17 cellular contexts compared by ENCODE assay signal in the genomic region with DNA sequence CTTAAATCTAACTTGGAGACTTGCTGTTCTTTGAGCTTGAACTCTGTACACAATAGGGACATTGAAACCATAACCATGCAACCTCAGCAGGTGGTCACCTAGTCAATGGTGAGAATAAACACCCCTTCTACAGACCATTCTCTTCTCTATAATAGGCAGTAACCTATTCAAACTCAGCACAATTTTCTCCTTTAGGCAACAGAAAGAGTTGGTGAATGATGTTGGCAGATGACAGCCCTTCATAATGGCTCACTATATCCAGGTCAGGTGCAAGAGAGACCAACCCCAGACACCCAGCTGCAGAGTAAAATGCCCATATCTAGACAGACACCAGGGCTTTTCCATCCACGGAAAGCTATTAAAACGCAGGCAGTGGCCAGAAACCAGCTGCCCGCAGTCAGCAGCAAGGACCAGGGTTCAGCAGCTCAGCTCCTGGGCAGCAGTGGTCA.
DNase-seq lines count a peak whose midpoint lies in the region; ATAC-seq lines count a peak whose summit lies in the region.
"Had no signal": no experiment of that assay in that cellular context is flagged by ENCODE, and none has a peak within 500 bp of the region (broad histone marks: within the 10 kb centered on the region; RNA-seq: fewer than 3 reads in every experiment).

No MANE protein-coding gene starts in this region.

- peak overlapping the region; percentile 73 for H3K27ac Mint-ChIP-seq in activated naive CD8-positive, alpha-beta T cell
- no peak overlapping the region for H3K27ac Mint-ChIP-seq in activated naive CD8-positive, alpha-beta T cell treated with anti-CD3 and anti-CD28 coated beads, Interleukin-2, amount 50 U/mL, for 24 hours
- H3K27ac Mint-ChIP-seq: activated B cell treated with CpG ODN at 0.5 μM for 24 hours had no signal

- ATAC-seq in activated naive CD8-positive, alpha-beta T cell treated with anti-CD3 and anti-CD28 coated beads, Interleukin-2, amount 50 U/mL, for 24 hours = no peak
- ATAC-seq in HG02763 (IDR thresholded peaks at IDR 0.05; ENCODE audit: unreplicated experiment) = no peak
- ATAC-seq: heart left ventricle, mucosa of descending colon, pancreas had no signal

- no peaks in the 10 kb centered on the region for H3K27me3 Mint-ChIP-seq in activated naive CD8-positive, alpha-beta T cell
- no peaks in the 10 kb centered on the region for H3K27me3 Mint-ChIP-seq in activated naive CD8-positive, alpha-beta T cell treated with anti-CD3 and anti-CD28 coated beads, Interleukin-2, amount 50 U/mL, for 24 hours
- H3K27me3 Mint-ChIP-seq: activated B cell treated with CpG ODN at 0.5 μM for 24 hours had no signal

- no peak for DNase-seq in activated naive CD8-positive, alpha-beta T cell treated with anti-CD3 and anti-CD28 coated beads, Interleukin-2, amount 50 U/mL, for 24 hours
- DNase-seq in NCI-H2107 (lab: John Stamatoyannopoulos, UW) = peak; percentile 17
- DNase-seq in caudate nucleus (lab: John Stamatoyannopoulos, UW) = peak in 12 of 61 donors; percentile 3 to 44 (median 26)
- DNase-seq in NCI-H1694 (lab: John Stamatoyannopoulos, UW) = no peak
- DNase-seq in activated gamma-delta T cell (lab: John Stamatoyannopoulos, UW) = no peak
- DNase-seq in NCI-H82 treated with DMSO at 0.1 percent for 48 hours (lab: John Stamatoyannopoulos, UW; ENCODE audit: unreplicated experiment) = no peak
- DNase-seq: activated B cell treated with CpG ODN at 0.5 μM for 24 hours, DND-41, erythroblast, heart left ventricle, mucosa of descending colon, NCI-H2029 treated with DMSO at 0.1 percent for 48 hours, pancreas, spleen had no signal

- peaks cover 74% of the 10 kb centered on the region for H3K4me1 Mint-ChIP-seq in activated naive CD8-positive, alpha-beta T cell (ENCODE audit: low read depth)
- peaks cover 54% of the 10 kb centered on the region for H3K4me1 Mint-ChIP-seq in activated naive CD8-positive, alpha-beta T cell treated with anti-CD3 and anti-CD28 coated beads, Interleukin-2, amount 50 U/mL, for 24 hours

- H3K36me3 Mint-ChIP-seq in activated naive CD8-positive, alpha-beta T cell = peaks cover 24% of the 10 kb centered on the region
- H3K36me3 Mint-ChIP-seq in activated naive CD8-positive, alpha-beta T cell treated with anti-CD3 and anti-CD28 coated beads, Interleukin-2, amount 50 U/mL, for 24 hours (ENCODE audit: low read depth) = peaks cover 32% of the 10 kb centered on the region

- no peak overlapping the region for H3K4me3 Mint-ChIP-seq in activated naive CD8-positive, alpha-beta T cell
- H3K4me3 Mint-ChIP-seq in activated naive CD8-positive, alpha-beta T cell treated with anti-CD3 and anti-CD28 coated beads, Interleukin-2, amount 50 U/mL, for 24 hours = no peak overlapping the region
- H3K4me3 Mint-ChIP-seq: activated B cell treated with CpG ODN at 0.5 μM for 24 hours had no signal

- peak overlapping the region; percentile 72 for H3K27ac ChIP-seq in caudate nucleus (ENCODE audit: low read depth, low read length)
- H3K27ac ChIP-seq: heart left ventricle, KMS-11, pancreas, spleen had no signal

- no peaks in the 10 kb centered on the region for H3K9me3 Mint-ChIP-seq in activated naive CD8-positive, alpha-beta T cell (ENCODE audit: low read depth)
- no peaks in the 10 kb centered on the region for H3K9me3 Mint-ChIP-seq in activated naive CD8-positive, alpha-beta T cell treated with anti-CD3 and anti-CD28 coated beads, Interleukin-2, amount 50 U/mL, for 24 hours
- H3K9me3 Mint-ChIP-seq: activated B cell treated with CpG ODN at 0.5 μM for 24 hours had no signal
